Comparison of ENCODE assay signal across 8 cellular contexts in the genomic region with DNA sequence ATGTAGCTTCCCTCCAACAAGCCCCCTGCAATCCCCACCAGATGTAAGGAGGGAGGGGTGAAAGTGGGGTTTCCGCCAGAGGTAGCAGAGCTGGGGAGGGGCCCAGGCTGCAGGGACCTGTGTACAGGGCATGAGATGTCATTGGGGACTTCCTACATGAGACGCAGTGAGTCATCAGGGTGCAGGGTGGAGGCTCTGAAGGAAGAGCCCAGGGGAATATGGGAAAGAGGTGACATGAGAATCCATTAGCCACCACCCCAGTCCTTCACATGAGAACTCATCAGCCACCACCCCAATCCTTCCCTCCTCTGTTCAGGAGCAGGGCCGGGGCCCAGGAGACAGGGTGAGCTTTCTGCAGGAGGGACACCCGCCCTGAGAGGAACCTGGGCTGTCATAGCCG.
DNase-seq lines count a peak whose midpoint lies in the region; ATAC-seq and TF ChIP-seq lines count a peak whose summit lies in the region.
"Not testable (repeated sequence)": the region's sequence is repeated elsewhere in the genome, so short reads cannot be mapped to it uniquely, and the experiment has no call there.

No MANE protein-coding gene starts in this region.

- H4K12ac ChIP-seq in trophoblast cell (ENCODE audit: low read depth, low read length) = not testable (repeated sequence)

- H3K27me3 Mint-ChIP-seq in activated CD8-positive, alpha-beta T cell treated with anti-CD3 and anti-CD28 coated beads for 36 hours = not testable (repeated sequence)

- peak; percentile 56 for ATAC-seq in GM18907 (IDR thresholded peaks at IDR 0.05; ENCODE audit: unreplicated experiment)
- peak; percentile 61 for ATAC-seq in GM21723 (IDR thresholded peaks at IDR 0.05; ENCODE audit: unreplicated experiment)
- ATAC-seq in HG02938 (IDR thresholded peaks at IDR 0.05; ENCODE audit: unreplicated experiment) = peak; percentile 42
- peak; percentile 30 for ATAC-seq in activated CD8-positive, alpha-beta T cell treated with anti-CD3 and anti-CD28 coated beads for 36 hours

- WGBS in hepatocyte (ENCODE audit: low lambda C conversion rate, missing lambda C conversion rate) = 75% methylated on average over 5 of the region's 5 CpGs
- no CpG with 5 or more reads among the region's 5 CpGs for WGBS in trophoblast cell (ENCODE audit: extremely low coverage, insufficient coverage, insufficient read length)

- H3K9me3 Mint-ChIP-seq in activated CD8-positive, alpha-beta T cell treated with anti-CD3 and anti-CD28 coated beads for 36 hours = not testable (repeated sequence)

- TF ChIP-seq CTCF in activated CD8-positive, alpha-beta T cell treated with anti-CD3 and anti-CD28 coated beads for 36 hours (IDR thresholded peaks at IDR 0.05); hepatocyte (IDR thresholded peaks at IDR 0.05; ENCODE audit: poor library complexity): not testable (repeated sequence)

- H3K9me2 ChIP-seq in hepatocyte (replicated peaks; ENCODE audit: insufficient read depth) = not testable (repeated sequence)

- H3K79me1 ChIP-seq in trophoblast cell (ENCODE audit: low read length) = not testable (repeated sequence)

- not testable (repeated sequence) for H3K79me2 ChIP-seq in hepatocyte; trophoblast cell (ENCODE audit: control insufficient read depth, insufficient read depth, low read length, poor library complexity)

- H4K8ac ChIP-seq in trophoblast cell (ENCODE audit: low read depth, low read length) = not testable (repeated sequence)

- intact Hi-C loops in activated CD8-positive, alpha-beta T cell treated with anti-CD3 and anti-CD28 coated beads for 36 hours (cut with micrococcal nuclease) = not testable (repeated sequence)

- not testable (repeated sequence) for H3K36me3 ChIP-seq in BLaER1; hepatocyte (replicated peaks; ENCODE audit: insufficient read depth, low read depth); trophoblast cell (ENCODE audit: control insufficient read depth in 1 of 2, insufficient read depth in 2 of 2, low read length in 2 of 2)

- H3K4me1 ChIP-seq in BLaER1 = peaks cover 29% of the 10 kb centered on the region
- peaks cover 10% of the 10 kb centered on the region for H3K4me1 ChIP-seq in hepatocyte (ENCODE audit: insufficient read depth)
- peaks cover 4 to 11% of the 10 kb centered on the region in 2 experiments for H3K4me1 ChIP-seq in trophoblast cell (ENCODE audit: control insufficient read depth in 1 of 2, insufficient read depth in 2 of 2, low read length in 2 of 2)

- not testable (repeated sequence) for H3K4me3 ChIP-seq in BLaER1; hepatocyte; trophoblast cell (ENCODE audit: low read depth, low read length)

- H3K36me3 Mint-ChIP-seq in activated CD8-positive, alpha-beta T cell treated with anti-CD3 and anti-CD28 coated beads for 36 hours (ENCODE audit: low read depth) = not testable (repeated sequence)

- H4K91ac ChIP-seq in trophoblast cell (ENCODE audit: low read depth, low read length) = peak overlapping the region; percentile 20

- H3K27ac ChIP-seq in BLaER1; hepatocyte; trophoblast cell (ENCODE audit: low read depth, low read length): not testable (repeated sequence)

- H3K23ac ChIP-seq in trophoblast cell (ENCODE audit: low read length) = not testable (repeated sequence)

- H2BK12ac ChIP-seq in trophoblast cell (ENCODE audit: low read length) = peak overlapping the region; percentile 38

- not testable (repeated sequence) for H2AFZ ChIP-seq in hepatocyte; trophoblast cell (ENCODE audit: insufficient read depth, low read length, poor library complexity)

- not testable (repeated sequence) for H3K4ac ChIP-seq in trophoblast cell (ENCODE audit: low read depth, low read length)

- H3K4me1 Mint-ChIP-seq in activated CD8-positive, alpha-beta T cell treated with anti-CD3 and anti-CD28 coated beads for 36 hours (ENCODE audit: low read depth) = not testable (repeated sequence)

- H2AK5ac ChIP-seq in trophoblast cell (ENCODE audit: low read length) = not testable (repeated sequence)

- H3K4me3 Mint-ChIP-seq in activated CD8-positive, alpha-beta T cell treated with anti-CD3 and anti-CD28 coated beads for 36 hours = not testable (repeated sequence)

- not testable (repeated sequence) for H3K14ac ChIP-seq in trophoblast cell (ENCODE audit: low read length)

- not testable (repeated sequence) for H3K27me3 ChIP-seq in BLaER1; hepatocyte; trophoblast cell (ENCODE audit: insufficient read depth, low read length)

- peak; percentile 37 to 46 for DNase-seq in NCI-H446 (lab: John Stamatoyannopoulos, UW)
- DNase-seq in activated CD8-positive, alpha-beta T cell treated with anti-CD3 and anti-CD28 coated beads for 36 hours; trophoblast cell: not testable (repeated sequence)
- DNase-seq in hepatocyte (ENCODE audit: low spot score) = peak; percentile 37

- H4K20me1 ChIP-seq in BLaER1; hepatocyte (ENCODE audit: insufficient read depth, poor library complexity, severe bottlenecking): not testable (repeated sequence)

- H3K9ac ChIP-seq in BLaER1; trophoblast cell (ENCODE audit: low read length): not testable (repeated sequence)

- H3K9me3 ChIP-seq in BLaER1; hepatocyte (ENCODE audit: low read depth); trophoblast cell (ENCODE audit: insufficient read depth, low read depth, low read length): not testable (repeated sequence)

- H2BK5ac ChIP-seq in trophoblast cell (ENCODE audit: low read depth, low read length, poor library complexity) = not testable (repeated sequence)

- not testable (repeated sequence) for H3K18ac ChIP-seq in trophoblast cell (ENCODE audit: low read length)

- not testable (repeated sequence) for H2BK120ac ChIP-seq in trophoblast cell (ENCODE audit: insufficient read depth, low read length, poor library complexity)

- POLR2A ChIA-PET in activated CD8-positive, alpha-beta T cell treated with anti-CD3 and anti-CD28 coated beads for 36 hours (lab: Charles Lee) = not testable (repeated sequence)

- CTCF ChIA-PET in activated CD8-positive, alpha-beta T cell treated with anti-CD3 and anti-CD28 coated beads for 36 hours (lab: Charles Lee) = not testable (repeated sequence)

- H3K27ac Mint-ChIP-seq in activated CD8-positive, alpha-beta T cell treated with anti-CD3 and anti-CD28 coated beads for 36 hours = not testable (repeated sequence)

- H3K4me2 ChIP-seq in BLaER1 = peak overlapping the region; percentile 73
- H3K4me2 ChIP-seq in hepatocyte; trophoblast cell (ENCODE audit: low read length): not testable (repeated sequence)
